2 cellular contexts compared by ENCODE assay signal in genomic region chr16:50209548-50210265, GRCh38.
TF ChIP-seq lines count a peak whose summit lies in the region.

No MANE protein-coding gene starts in this region.

TF ChIP-seq in SK-N-SH, 30 proteins besides CTCF, POLR2A, EP300 and RAD21 (continued from another document):
- no peak for TF ChIP-seq REST (IDR thresholded peaks at IDR 0.05; ENCODE audit: low read depth, low read length)
- no peak for TF ChIP-seq NRF1 (IDR thresholded peaks at IDR 0.05; ENCODE audit: low read depth, low read length)
- TF ChIP-seq MEF2A (IDR thresholded peaks at IDR 0.05; ENCODE audit: borderline replicate concordance, low read depth) = no peak
- TF ChIP-seq IRF3 (IDR thresholded peaks at IDR 0.05; ENCODE audit: low read depth, low read length) = no peak
- TF ChIP-seq GABPA (IDR thresholded peaks at IDR 0.05; ENCODE audit: low read depth) = no peak
TF ChIP-seq in SK-N-SH: peak in this region for 0.

TF ChIP-seq in SK-N-SH treated with all-trans-retinoic acid at 6 μM for 48 hours, 23 proteins besides CTCF, POLR2A, EP300 and RAD21 (continued from another document):
- TF ChIP-seq TSHZ2 (CRISPR knock-in tag; IDR thresholded peaks at IDR 0.05) = no peak
- no peak for TF ChIP-seq RARB (CRISPR knock-in tag; IDR thresholded peaks at IDR 0.05)
- TF ChIP-seq ZFP3 (CRISPR knock-in tag; IDR thresholded peaks at IDR 0.05) = no peak
